1 cellular context compared by ENCODE assay signal in genomic region chr17:39974433-39974832, GRCh38.
TF ChIP-seq lines count a peak whose summit lies in the region.

No MANE protein-coding gene starts in this region.

TF ChIP-seq in IMR-90, 13 proteins besides CTCF, POLR2A, EP300 and RAD21:
- TF ChIP-seq ELK1 (IDR thresholded peaks at IDR 0.05; ENCODE audit: borderline replicate concordance, low read depth, low read length) (no peak), CHD1 (IDR thresholded peaks at IDR 0.05; ENCODE audit: low read depth, low read length) (no peak), NFE2L2 (IDR thresholded peaks at IDR 0.05; ENCODE audit: low read depth, low read length) (no peak), CEBPB (IDR thresholded peaks at IDR 0.05; ENCODE audit: low read depth, low read length) (no peak), SMC3 (IDR thresholded peaks at IDR 0.05; ENCODE audit: low read depth, low read length) (no peak), RFX5 (IDR thresholded peaks at IDR 0.05; ENCODE audit: low read depth, low read length) (no peak), MXI1 (IDR thresholded peaks at IDR 0.05; ENCODE audit: borderline replicate concordance, low read depth, low read length) (no peak), BHLHE40 (IDR thresholded peaks at IDR 0.05; ENCODE audit: low read depth, low read length) (no peak), MAFK (IDR thresholded peaks at IDR 0.05; ENCODE audit: low read depth, low read length) (no peak), USF2 (IDR thresholded peaks at IDR 0.05; ENCODE audit: low read depth, low read length) (no peak), MAZ (IDR thresholded peaks at IDR 0.05; ENCODE audit: borderline replicate concordance, low read depth, low read length) (no peak), FOS (IDR thresholded peaks at IDR 0.05; ENCODE audit: low read depth, low read length) (no peak), RCOR1 (IDR thresholded peaks at IDR 0.05; ENCODE audit: insufficient replicate concordance, low read length) (no peak)
